ENCODE assay signal across 9 cellular contexts in genomic region chr17:47692895-47693666, GRCh38. TPM values are rescaled to one million over a fixed set of nuclear protein-coding genes. Genes with fewer than 3 reads are reported as not detected.
DNase-seq lines count a peak whose midpoint lies in the region; ATAC-seq and TF ChIP-seq lines count a peak whose summit lies in the region.
"Had no signal": no experiment of that assay in that cellular context is flagged by ENCODE, and none has a peak within 500 bp of the region (broad histone marks: within the 10 kb centered on the region; RNA-seq: fewer than 3 reads in every experiment).

No MANE protein-coding gene starts in this region.

- H3K27ac Mint-ChIP-seq in WTC11 = peak overlapping the region; percentile 93
- peak overlapping the region; percentile 81 for H3K27ac Mint-ChIP-seq in stimulated activated memory B cell treated with anti-CD40 and anti-IgM and Interleukin-4, amounts not matched to agents 10 μg/mL and 1 μg/mL and 100 μg/mL, for 72 hours

- H3K4me1 ChIP-seq in left ventricle myocardium inferior = peaks cover 38% of the 10 kb centered on the region
- H3K4me1 ChIP-seq in iPS-15b (ENCODE audit: control insufficient read depth, insufficient read depth, low read length) = peaks cover 18% of the 10 kb centered on the region

- H3K4me3 Mint-ChIP-seq in WTC11 = peak overlapping the region; percentile 78
- peak overlapping the region; percentile 84 for H3K4me3 Mint-ChIP-seq in stimulated activated memory B cell treated with anti-CD40 and anti-IgM and Interleukin-4, amounts not matched to agents 10 μg/mL and 1 μg/mL and 100 μg/mL, for 72 hours

- no peaks in the 10 kb centered on the region for H3K27me3 Mint-ChIP-seq in WTC11 (ENCODE audit: low read depth)
- no peaks in the 10 kb centered on the region for H3K27me3 Mint-ChIP-seq in stimulated activated memory B cell treated with anti-CD40 and anti-IgM and Interleukin-4, amounts not matched to agents 10 μg/mL and 1 μg/mL and 100 μg/mL, for 72 hours

- ATAC-seq in left ventricle myocardium superior (no peak), WTC11 (no peak), HG03280 (IDR thresholded peaks at IDR 0.05; ENCODE audit: unreplicated experiment) (no peak)
- ATAC-seq in stimulated activated memory B cell treated with anti-CD40 and anti-IgM and Interleukin-4, amounts not matched to agents 10 μg/mL and 1 μg/mL and 100 μg/mL, for 72 hours = no peak

- intact Hi-C loops in left ventricle myocardium inferior (cut with micrococcal nuclease) = no loop called here
- intact Hi-C loops in left ventricle myocardium superior (cut with micrococcal nuclease) = no loop called here

- no peaks in the 10 kb centered on the region for H3K36me3 Mint-ChIP-seq in WTC11
- H3K36me3 Mint-ChIP-seq in stimulated activated memory B cell treated with anti-CD40 and anti-IgM and Interleukin-4, amounts not matched to agents 10 μg/mL and 1 μg/mL and 100 μg/mL, for 72 hours = no peaks in the 10 kb centered on the region

- TF ChIP-seq CTCF in left ventricle myocardium inferior (IDR thresholded peaks at IDR 0.05; ENCODE audit: borderline replicate concordance) (no peak), WTC11 (IDR thresholded peaks at IDR 0.05) (no peak)

- H3K36me3 ChIP-seq in left ventricle myocardium inferior (peaks cover 3% of the 10 kb centered on the region), iPS-15b (ENCODE audit: control insufficient read depth, insufficient read depth, low read length) (peaks cover 2% of the 10 kb centered on the region)

- H3K27ac ChIP-seq in left ventricle myocardium inferior (replicated peaks) = peak overlapping the region; percentile 89

- no peaks in the 10 kb centered on the region for H3K9me3 Mint-ChIP-seq in WTC11
- H3K9me3 Mint-ChIP-seq in stimulated activated memory B cell treated with anti-CD40 and anti-IgM and Interleukin-4, amounts not matched to agents 10 μg/mL and 1 μg/mL and 100 μg/mL, for 72 hours = no peaks in the 10 kb centered on the region

- CTCF ChIA-PET in WTC11 (lab: Charles Lee) = interaction anchor here (0.7 to 2.1 kb wide), 7 partner anchors 12 to 254 kb away, joined by 3 to 13 read pairs (median 5); partner anchors contain the start of genes KPNB1, SCRN2 and TBX21

- DNase-seq in left ventricle myocardium inferior = no peak
- DNase-seq in left ventricle myocardium superior = no peak
- DNase-seq in WTC11 (ENCODE audit: low spot score) = no peak
- DNase-seq in COLO829 (ENCODE audit: low spot score) = no peak
- no peak for DNase-seq in COR-L47 (lab: John Stamatoyannopoulos, UW)

- H3K9ac ChIP-seq in iPS-15b (ENCODE audit: low read depth, low read length) = peak overlapping the region; percentile 65

- POLR2A ChIA-PET in WTC11 (lab: Charles Lee) = interaction anchor here (2.9 kb wide), 1 partner anchor 44 kb away, joined by 15 read pairs; the partner anchor contains the start of gene KPNB1

- H3K27me3 ChIP-seq in left ventricle myocardium inferior (ENCODE audit: low read depth) = no peaks in the 10 kb centered on the region
- peaks cover 3% of the 10 kb centered on the region for H3K27me3 ChIP-seq in iPS-15b (ENCODE audit: control insufficient read depth, insufficient read depth, low read length)

- H3K4me1 Mint-ChIP-seq in WTC11 = peaks cover 39% of the 10 kb centered on the region
- H3K4me1 Mint-ChIP-seq in stimulated activated memory B cell treated with anti-CD40 and anti-IgM and Interleukin-4, amounts not matched to agents 10 μg/mL and 1 μg/mL and 100 μg/mL, for 72 hours = peaks cover 44% of the 10 kb centered on the region

- H3K4me3 ChIP-seq in left ventricle myocardium inferior = peak overlapping the region; percentile 99
- H3K4me3 ChIP-seq in iPS-15b (ENCODE audit: low read depth, low read length) = peak overlapping the region; percentile 58

- H3K9me3 ChIP-seq in left ventricle myocardium inferior (replicated peaks) (no peaks in the 10 kb centered on the region), iPS-15b (ENCODE audit: control insufficient read depth, insufficient read depth, low read length) (no peaks in the 10 kb centered on the region)

TF ChIP-seq in WTC11, 78 proteins besides CTCF, POLR2A, EP300 and RAD21:
- TF ChIP-seq NFE2L1 (CRISPR knock-in tag; IDR thresholded peaks at IDR 0.05) = no peak
- peak; percentile 15; the same call in 1 of the 2 replicates for TF ChIP-seq GABPB1 (CRISPR knock-in tag; IDR thresholded peaks at IDR 0.05)

RNA-seq across cellular contexts. Expression of gene TBKBP1, which starts 0.9 kb away (rescaled TPM):
- total RNA-seq in left ventricle myocardium inferior (14.8 TPM), left ventricle myocardium superior (15.9 TPM), WTC11 (2021) (14.7 to 17.4 TPM (median 15.8 TPM) in 3 replicates)

RNA-seq across cellular contexts. Expression of gene TBX21, which starts 40.0 kb away (rescaled TPM):
- total RNA-seq in left ventricle myocardium inferior = 0.25 TPM
- 0.40 TPM for total RNA-seq in left ventricle myocardium superior
- total RNA-seq in WTC11 (2021) = 0.15 to 0.18 TPM in 2 of 3 replicates, not detected in the other
- total RNA-seq: glomerular endothelial cell had no signal

RNA-seq across cellular contexts. Expression of gene KPNB1, which starts 43.4 kb away (rescaled TPM):
- total RNA-seq in left ventricle myocardium inferior (173 TPM), left ventricle myocardium superior (169 TPM), WTC11 (2021) (437 to 506 TPM (median 452 TPM) in 3 replicates)
